1 cellular context compared by ENCODE assay signal in the genomic region with DNA sequence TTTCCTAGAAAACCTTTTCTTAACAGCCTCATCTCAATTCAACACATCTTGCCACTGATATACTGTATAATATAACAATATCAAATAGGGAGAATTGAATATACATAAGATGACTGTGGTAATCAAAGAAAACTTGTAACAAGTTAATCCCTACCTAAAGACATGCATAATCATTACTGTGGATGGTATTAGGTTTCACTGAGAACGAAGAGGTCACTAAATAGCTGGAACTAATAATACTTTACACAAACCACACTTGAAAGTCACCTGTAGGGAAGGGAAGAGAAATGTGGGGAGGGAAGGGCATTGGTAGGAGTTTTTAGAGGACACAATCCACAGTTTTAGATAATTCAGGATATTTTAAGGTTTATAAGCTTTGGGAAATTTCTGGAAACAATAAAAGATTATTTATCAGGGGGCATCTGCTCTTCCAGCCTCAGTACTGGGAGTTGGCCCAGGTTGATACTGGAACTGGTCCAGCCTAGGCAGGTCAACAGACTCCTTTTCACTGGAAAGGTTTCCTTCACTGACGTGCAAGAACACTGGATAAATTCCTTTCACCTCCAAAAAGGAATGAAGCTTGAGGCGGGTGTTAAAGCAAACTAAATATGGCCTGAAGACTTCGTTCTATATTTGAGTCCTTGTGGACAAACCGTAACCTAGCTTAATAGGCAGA.
TF ChIP-seq lines count a peak whose summit lies in the region.

No MANE protein-coding gene starts in this region.

TF ChIP-seq in A549, 52 proteins besides CTCF, POLR2A, EP300 and RAD21 (continued from another document):
- TF ChIP-seq PHF8 (IDR thresholded peaks at IDR 0.05; ENCODE audit: borderline replicate concordance, low read depth) (no peak), JUNB (IDR thresholded peaks at IDR 0.05) (no peak), ZSCAN20 (CRISPR knock-in tag; IDR thresholded peaks at IDR 0.05) (no peak), NPAS2 (CRISPR knock-in tag; IDR thresholded peaks at IDR 0.05; ENCODE audit: borderline replicate concordance) (no peak)
TF ChIP-seq in A549: peak in this region for 0.
